Comparison of ENCODE assay signal across 9 cellular contexts in the genomic region with DNA sequence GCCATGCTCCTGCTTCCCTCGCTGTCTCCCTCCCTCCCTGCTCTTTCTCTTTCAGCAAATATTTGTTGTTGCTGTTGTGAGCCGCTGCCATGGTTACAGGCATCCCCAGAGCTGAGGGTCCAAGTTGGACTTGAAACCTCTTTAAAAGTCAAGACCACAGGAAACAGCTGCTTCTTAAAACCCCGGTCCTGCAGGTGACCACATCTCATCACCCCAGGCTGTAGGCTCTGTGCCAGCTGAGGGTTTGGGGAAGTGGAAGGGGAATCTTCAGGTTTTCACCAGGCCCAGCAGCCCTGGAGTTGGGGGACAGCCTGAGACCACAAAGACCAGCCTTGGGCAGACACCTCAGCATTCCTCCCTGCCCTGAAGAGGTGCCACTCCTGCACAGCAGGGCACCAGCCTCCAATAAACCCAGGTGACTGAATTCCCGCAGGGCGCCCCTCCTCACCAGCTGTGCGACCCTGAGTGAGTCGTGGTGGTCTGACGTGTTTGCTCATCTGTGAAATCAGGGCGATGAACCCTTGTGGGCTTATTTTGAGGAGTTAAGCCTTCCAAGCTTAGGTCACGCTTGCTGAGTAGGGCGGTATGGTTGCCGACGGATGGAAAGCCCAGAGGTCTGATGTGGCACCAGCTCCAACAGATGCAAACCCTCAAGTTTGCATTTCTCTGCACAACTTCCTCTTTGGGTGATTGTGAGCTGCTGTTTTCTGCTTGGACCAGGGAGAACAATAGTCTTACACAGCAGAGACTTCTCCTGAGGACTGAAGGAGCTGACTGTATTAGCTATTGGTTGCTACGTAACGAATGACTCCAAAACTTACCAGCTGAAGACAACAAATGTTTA.
A peak's percentile ranks its signal among the peaks of the same experiment; 100 is the strongest.
DNase-seq lines count a peak whose midpoint lies in the region; ATAC-seq, FAIRE-seq and TF ChIP-seq lines count a peak whose summit lies in the region.
"Had no signal": no experiment of that assay in that cellular context is flagged by ENCODE, and none has a peak within 500 bp of the region (broad histone marks: within the 10 kb centered on the region; RNA-seq: fewer than 3 reads in every experiment).

No MANE protein-coding gene starts in this region.

- no peak for FAIRE-seq in HTR-8/SVneo (lab: Jason Lieb, UNC)

- H3K4me3 ChIP-seq in HL-60 (replicated peaks; ENCODE audit: insufficient read depth, low read length) = no peak overlapping the region

- H3K27ac ChIP-seq in HL-60 (replicated peaks) = peak overlapping the region; percentile 50

- H3K27me3 ChIP-seq in HL-60 (ENCODE audit: insufficient read depth, poor library complexity, severe bottlenecking) = no peaks in the 10 kb centered on the region

- peak; percentile 82 for ATAC-seq in GM18511 (IDR thresholded peaks at IDR 0.05; ENCODE audit: unreplicated experiment)
- peak; percentile 82 for ATAC-seq in GM21723 (IDR thresholded peaks at IDR 0.05; ENCODE audit: unreplicated experiment)

- DNase-seq in HL-60 (ENCODE audit: low read depth in 1 of 2, low spot score in 1 of 2) = peak; percentile 24 to 67
- DNase-seq in foreskin melanocyte = peak; percentile 18
- no peak for DNase-seq in kidney glomerular epithelial cell (lab: John Stamatoyannopoulos, UW)
- no peak for DNase-seq in NCI-H187 treated with DMSO at 0.1 percent for 48 hours (lab: John Stamatoyannopoulos, UW)
- no peak for DNase-seq in HTR-8/SVneo (ENCODE audit: insufficient read length, low spot score)
- DNase-seq in HPDE6-E6E7 (ENCODE audit: extremely low spot score) = no peak
- DNase-seq: foreskin fibroblast had no signal

- no peak for TF ChIP-seq CTCF in HL-60 (IDR thresholded peaks at IDR 0.05; ENCODE audit: insufficient read depth, low read length)

Comparison
In these comparisons a context has a peak if more than half of its experiments do, and no peak if none do; other contexts are left out.
1. DNase-seq: peak in HL-60 (2 of 2) and foreskin melanocyte (single experiment); none in kidney glomerular epithelial cell (single experiment), NCI-H187 treated with DMSO at 0.1 percent for 48 hours (single experiment), HTR-8/SVneo (single experiment) and HPDE6-E6E7 (single experiment).